ENCODE assay signal across 17 cellular contexts in genomic region chr2:69625078-69625788, GRCh38. TPM values are rescaled to one million over a fixed set of nuclear protein-coding genes. Genes with fewer than 3 reads are reported as not detected.
A peak's percentile ranks its signal among the peaks of the same experiment; 100 is the strongest.
DNase-seq lines count a peak whose midpoint lies in the region; FAIRE-seq and TF ChIP-seq lines count a peak whose summit lies in the region.
"Had no signal": no experiment of that assay in that cellular context is flagged by ENCODE, and none has a peak within 500 bp of the region (broad histone marks: within the 10 kb centered on the region; RNA-seq: fewer than 3 reads in every experiment).

No MANE protein-coding gene starts in this region.

- FAIRE-seq in D721Med (lab: Jason Lieb, UNC), result no peak
- FAIRE-seq: bronchial epithelial cell, HTR-8/SVneo had no signal

- H3K4me3 ChIP-seq in coronary artery, result no peak overlapping the region
- H3K4me3 ChIP-seq: SJCRH30 had no signal

- TF ChIP-seq CTCF in 22Rv1 (IDR thresholded peaks at IDR 0.05) (no peak), VCaP (conservative IDR thresholded peaks at IDR 0.05) (no peak), coronary artery (IDR thresholded peaks at IDR 0.05) (no peak), D721Med (IDR thresholded peaks at IDR 0.05; ENCODE audit: insufficient read depth, missing control alignments) (no peak)

- CTCF ChIA-PET in HEK293T (lab: Yijun Ruan, JAX), result no interaction called here

- POLR2A ChIA-PET in HEK293T (lab: Yijun Ruan, JAX), result no interaction called here

- DNase-seq in HT-29 (ENCODE audit: low spot score), result peak; percentile 56
- DNase-seq in lung microvascular endothelial cell (ENCODE audit: low read depth in 2 of 2), result peak; percentile 17 to 39
- DNase-seq in coronary artery (ENCODE audit: low spot score), result no peak
- no peak for DNase-seq in D721Med (ENCODE audit: insufficient read length, low spot score)
- no peak for DNase-seq in HEK293T (ENCODE audit: extremely low spot score)
- DNase-seq in stimulated activated CD8-positive, alpha-beta memory T cell treated with anti-CD3 and anti-CD28 coated beads, Interleukin-4, amount 100 ng/mL, for 48 hours, result no peak
- DNase-seq: activated B cell treated with CpG ODN at 0.5 μM for 24 hours; activated T-cell treated with anti-CD3 and anti-CD28 coated beads, Interleukin-2, amount 50 U/mL, for 24 hours; mammary epithelial cell; NCI-H510A; stimulated activated CD4-positive, alpha-beta T cell treated with anti-CD3 and anti-CD28 coated beads, Interleukin-2, amount 100 ng/mL, for 24 hours had no signal

- H3K27ac ChIP-seq in 22Rv1, result peak overlapping the region; percentile 57
- peak overlapping the region; percentile 45 for H3K27ac ChIP-seq in VCaP
- no peak overlapping the region for H3K27ac ChIP-seq in coronary artery
- H3K27ac ChIP-seq: epithelial cell of prostate, SJCRH30 had no signal

TF ChIP-seq in HEK293T, 16 proteins besides CTCF, POLR2A, EP300 and RAD21:
- no peak for TF ChIP-seq HDGF (IDR thresholded peaks at IDR 0.05; ENCODE audit: borderline replicate concordance)

RNA-seq across cellular contexts. Expression of gene AAK1, which starts 18.3 kb away (rescaled TPM):
- total RNA-seq in HT-29 (2014; rRNA removed; shearing (Covaris generic)), result 14.7 and 16.2 TPM in 2 replicates
- total RNA-seq in lung microvascular endothelial cell, result 15.5 and 18.5 TPM in 2 replicates

Comparison
In these comparisons a context has a peak if more than half of its experiments do, and no peak if none do; other contexts are left out.
1. H3K27ac ChIP-seq: peak in 22Rv1 (single experiment) and VCaP (single experiment); none in coronary artery (0 of 2).
2. DNase-seq: peak in HT-29 (single experiment) and lung microvascular endothelial cell (2 of 2); none in coronary artery (single experiment), D721Med (single experiment), HEK293T (single experiment) and stimulated activated CD8-positive, alpha-beta memory T cell treated with anti-CD3 and anti-CD28 coated beads, Interleukin-4, amount 100 ng/mL, for 48 hours (single experiment).